In the genomic region with DNA sequence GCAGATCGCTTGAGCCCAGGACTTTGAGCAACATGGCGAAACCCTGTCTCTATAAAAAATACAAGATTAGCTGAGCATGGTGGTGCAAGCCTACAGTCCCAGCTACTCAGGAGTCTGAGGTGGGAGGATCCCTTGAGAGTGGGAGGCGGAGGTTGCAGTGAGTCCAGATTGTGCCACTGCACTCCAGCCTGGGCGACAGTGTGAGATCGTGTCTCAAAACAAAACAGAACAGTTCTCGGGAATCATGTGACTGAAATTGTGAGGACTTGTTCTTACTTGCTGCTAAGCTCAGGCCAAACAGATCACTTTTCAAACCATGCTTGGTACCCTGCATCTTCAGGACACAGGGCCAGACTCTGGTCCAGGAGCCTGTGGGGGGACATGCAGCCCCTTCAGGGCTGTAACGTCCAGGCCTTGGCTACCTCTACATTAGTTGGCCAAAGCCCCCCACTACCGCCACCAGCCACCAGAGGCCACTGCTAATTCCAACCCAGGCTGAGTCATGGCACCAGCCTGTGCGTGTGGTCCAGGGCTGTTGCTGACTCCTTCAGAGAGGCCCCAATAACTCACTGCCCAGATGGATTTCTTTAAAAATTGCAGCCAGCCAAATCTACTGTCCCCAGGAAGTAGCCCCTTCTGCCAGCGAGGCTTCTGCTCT, we compare ENCODE assay signal across 9 cellular contexts. TPM values are rescaled to one million over a fixed set of nuclear protein-coding genes. Genes with fewer than 3 reads are reported as not detected.
A peak's percentile ranks its signal among the peaks of the same experiment; 100 is the strongest.
DNase-seq lines count a peak whose midpoint lies in the region; ATAC-seq, FAIRE-seq and TF ChIP-seq lines count a peak whose summit lies in the region.
"Had no signal": no experiment of that assay in that cellular context is flagged by ENCODE, and none has a peak within 500 bp of the region (broad histone marks: within the 10 kb centered on the region; RNA-seq: fewer than 3 reads in every experiment).

No MANE protein-coding gene starts in this region.

- TF ChIP-seq CTCF in activated B cell treated with CpG ODN at 0.5 μM for 24 hours (IDR thresholded peaks at IDR 0.05), result no peak
- peak; percentile 73 to 81 for TF ChIP-seq CTCF in endothelial cell of umbilical vein (IDR thresholded peaks at IDR 0.05; ENCODE audit: extremely low read depth in 1 of 2, insufficient read depth in 1 of 2, low read depth in 1 of 2, low read length in 2 of 2)
- no peak for TF ChIP-seq CTCF in omental fat pad (IDR thresholded peaks at IDR 0.05)

- intact Hi-C loops in activated B cell treated with CpG ODN at 0.5 μM for 24 hours (cut with micrococcal nuclease) (no loop called here), endothelial cell of umbilical vein (cut with micrococcal nuclease) (loop anchor here (1.0 kb wide), 1 partner anchor 20 kb away; no protein-coding TSS in a partner anchor)

- H3K9me3 Mint-ChIP-seq in activated B cell treated with CpG ODN at 0.5 μM for 24 hours, result no peaks in the 10 kb centered on the region

- no peaks in the 10 kb centered on the region for H4K20me1 ChIP-seq in endothelial cell of umbilical vein (replicated peaks; ENCODE audit: control insufficient read depth, extremely low read depth, insufficient read depth, low read length)

- DNase-seq in GM04504 (ENCODE audit: low read depth), result peak; percentile 46
- DNase-seq in HuH-7 (ENCODE audit: low spot score), result peak; percentile 51
- no peak for DNase-seq in activated B cell treated with CpG ODN at 0.5 μM for 24 hours
- peak; percentile 49 for DNase-seq in endothelial cell of umbilical vein (ENCODE audit: low read depth, low spot score)
- DNase-seq in omental fat pad (ENCODE audit: low spot score), result no peak

- H3K4me3 Mint-ChIP-seq in activated B cell treated with CpG ODN at 0.5 μM for 24 hours, result no peak overlapping the region

- peaks cover 11% of the 10 kb centered on the region for H3K27me3 Mint-ChIP-seq in activated B cell treated with CpG ODN at 0.5 μM for 24 hours

- peak; percentile 68 for ATAC-seq in activated B cell treated with CpG ODN at 0.5 μM for 24 hours (ENCODE audit: low read depth)
- ATAC-seq in omental fat pad (ENCODE audit: low FRiP score), result peak; percentile 10
- no peak for ATAC-seq in HG03097 (IDR thresholded peaks at IDR 0.05; ENCODE audit: low FRiP score, unreplicated experiment)
- no peak for ATAC-seq in GM19455 (IDR thresholded peaks at IDR 0.05; ENCODE audit: unreplicated experiment)
- no peak for ATAC-seq in HG03354 (IDR thresholded peaks at IDR 0.05; ENCODE audit: poor library complexity, severe bottlenecking, unreplicated experiment)

- no peaks in the 10 kb centered on the region for H3K36me3 ChIP-seq in endothelial cell of umbilical vein (ENCODE audit: control insufficient read depth in 2 of 2, extremely low read depth in 1 of 2, insufficient read depth in 2 of 2, low read length in 2 of 2)

- H3K27ac ChIP-seq in endothelial cell of umbilical vein (ENCODE audit: insufficient read depth, low read depth, low read length), result no peak overlapping the region
- H3K27ac ChIP-seq: SK-N-MC had no signal

- H2AFZ ChIP-seq in endothelial cell of umbilical vein (ENCODE audit: low read depth, low read length), result no peak overlapping the region

- H3K9me1 ChIP-seq in endothelial cell of umbilical vein (replicated peaks; ENCODE audit: control insufficient read depth, extremely low read depth, insufficient read depth, low read length), result no peaks in the 10 kb centered on the region

- no peaks in the 10 kb centered on the region for H3K79me2 ChIP-seq in endothelial cell of umbilical vein (ENCODE audit: control insufficient read depth, insufficient read depth, low read length)

- no peak for TF ChIP-seq POLR2A in endothelial cell of umbilical vein (IDR thresholded peaks at IDR 0.05; ENCODE audit: low read depth, low read length)

- H3K4me2 ChIP-seq in endothelial cell of umbilical vein (ENCODE audit: insufficient read depth, low read length), result no peak overlapping the region

- POLR2A ChIA-PET in activated B cell treated with CpG ODN at 0.5 μM for 24 hours (lab: Charles Lee), result no interaction called here
- POLR2A ChIA-PET in endothelial cell of umbilical vein (lab: Charles Lee), result no interaction called here

- H3K4me1 Mint-ChIP-seq in activated B cell treated with CpG ODN at 0.5 μM for 24 hours, result no peaks in the 10 kb centered on the region

- no peaks in the 10 kb centered on the region for H3K36me3 Mint-ChIP-seq in activated B cell treated with CpG ODN at 0.5 μM for 24 hours (ENCODE audit: low read depth)

- no TSS peak for BruUV-seq in endothelial cell of umbilical vein (replicated peaks; lab: Mats Ljungman, UMichigan)

- H3K9me3 ChIP-seq in endothelial cell of umbilical vein (replicated peaks; ENCODE audit: control insufficient read depth, insufficient read depth, low read length), result no peaks in the 10 kb centered on the region

- no peak overlapping the region for H3K4me3 ChIP-seq in endothelial cell of umbilical vein (replicated peaks in 1 of 3; ENCODE audit: insufficient read depth in 1 of 3, low read depth in 1 of 3, low read length in 3 of 3)
- H3K4me3 ChIP-seq: SK-N-MC had no signal

- no peak overlapping the region for H3K9ac ChIP-seq in endothelial cell of umbilical vein (replicated peaks; ENCODE audit: extremely low read depth, insufficient read depth, low read length)

- dilution Hi-C loops in endothelial cell of umbilical vein (cut with MboI; ENCODE audit: extremely low pct_ligation_motif_present, low sequenced_read_pairs), result no loop called here

- H3K27ac Mint-ChIP-seq in activated B cell treated with CpG ODN at 0.5 μM for 24 hours, result no peak overlapping the region

- CTCF ChIA-PET in activated B cell treated with CpG ODN at 0.5 μM for 24 hours (lab: Charles Lee) (no interaction called here), endothelial cell of umbilical vein (lab: Charles Lee) (interaction anchor here (1.2 to 5.5 kb wide), 3 partner anchors 11 to 34 kb away, joined by 3 to 43 read pairs (median 6); a partner anchor contains a TSS)

- peak; percentile 77 for FAIRE-seq in endothelial cell of umbilical vein (lab: Jason Lieb, UNC)

- peaks cover 8% of the 10 kb centered on the region for H3K4me1 ChIP-seq in endothelial cell of umbilical vein (ENCODE audit: control insufficient read depth, extremely low read depth, insufficient read depth, low read length)

- no peaks in the 10 kb centered on the region for H3K27me3 ChIP-seq in endothelial cell of umbilical vein (ENCODE audit: control insufficient read depth in 2 of 2, insufficient read depth in 2 of 2, low read length in 2 of 2)

TF ChIP-seq in endothelial cell of umbilical vein, 7 proteins besides CTCF, POLR2A, EP300 and RAD21:
- TF ChIP-seq FOS (IDR thresholded peaks at IDR 0.05; ENCODE audit: borderline replicate concordance, insufficient read depth, low read length) (peak; percentile 59), POLR2AphosphoS5 (IDR thresholded peaks at IDR 0.05; ENCODE audit: insufficient read depth, low read depth, low read length) (no peak), JUN (IDR thresholded peaks at IDR 0.05; ENCODE audit: borderline replicate concordance, insufficient read depth, insufficient read length, low read depth) (peak; percentile 23), EZH2 (IDR thresholded peaks at IDR 0.05; ENCODE audit: borderline replicate concordance, low read depth, low read length, severe bottlenecking) (no peak), MYC (IDR thresholded peaks at IDR 0.05; ENCODE audit: low read depth, low read length) (no peak), GATA2 (IDR thresholded peaks at IDR 0.05; ENCODE audit: insufficient read depth, insufficient read length, low read depth, low read length) (no peak)
- TF ChIP-seq, protein P1, sequence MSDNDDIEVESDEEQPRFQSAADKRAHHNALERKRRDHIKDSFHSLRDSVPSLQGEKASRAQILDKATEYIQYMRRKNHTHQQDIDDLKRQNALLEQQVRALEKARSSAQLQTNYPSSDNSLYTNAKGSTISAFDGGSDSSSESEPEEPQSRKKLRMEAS (IDR thresholded peaks at IDR 0.05; ENCODE audit: insufficient read depth, insufficient read length), result no peak

RNA-seq across cellular contexts. Expression of a gene that starts 33.4 kb away (rescaled TPM):
- total RNA-seq in activated B cell treated with CpG ODN at 0.5 μM for 24 hours (not detected in 2 replicates), endothelial cell of umbilical vein (not detected in 2 replicates), omental fat pad (under 1 TPM; 0.28 to 0.56 (median 0.40) TPM)
- polyA plus RNA-seq in endothelial cell of umbilical vein, result not detected in 2 replicates
- 0.04 TPM in 1 of 2 replicates, not detected in the other for polyA plus RNA-seq in endothelial cell of umbilical vein (2011; cell fraction: cytosol; rRNA removed)
- 0.07 TPM in 1 of 2 replicates, not detected in the other for polyA plus RNA-seq in endothelial cell of umbilical vein (2011; cell fraction: nucleus; rRNA removed)
- not detected in 2 replicates for polyA plus RNA-seq in endothelial cell of umbilical vein (2012)
- polyA minus RNA-seq in endothelial cell of umbilical vein, result not detected in 2 replicates
- polyA minus RNA-seq in endothelial cell of umbilical vein (2011; cell fraction: cytosol; rRNA and poly(A)+ RNA removed), result not detected
- polyA minus RNA-seq in endothelial cell of umbilical vein (2011; cell fraction: nucleus; rRNA and poly(A)+ RNA removed), result not detected in 2 replicates

RNA-seq across cellular contexts. Expression of a gene that starts 33.7 kb away (rescaled TPM):
- 61.7 and 69.4 TPM in 2 replicates for total RNA-seq in activated B cell treated with CpG ODN at 0.5 μM for 24 hours
- 203 and 238 TPM in 2 replicates for total RNA-seq in endothelial cell of umbilical vein
- polyA plus RNA-seq in endothelial cell of umbilical vein, result 405 and 406 TPM in 2 replicates
- 757 and 765 TPM in 2 replicates for polyA plus RNA-seq in endothelial cell of umbilical vein (2011; cell fraction: cytosol; rRNA removed)
- polyA plus RNA-seq in endothelial cell of umbilical vein (2011; cell fraction: nucleus; rRNA removed), result 162 and 233 TPM in 2 replicates
- 431 and 445 TPM in 2 replicates for polyA plus RNA-seq in endothelial cell of umbilical vein (2012)
- 228 and 317 TPM in 2 replicates for polyA minus RNA-seq in endothelial cell of umbilical vein
- polyA minus RNA-seq in endothelial cell of umbilical vein (2011; cell fraction: cytosol; rRNA and poly(A)+ RNA removed), result 31.7 TPM
- 43.1 and 61.9 TPM in 2 replicates for polyA minus RNA-seq in endothelial cell of umbilical vein (2011; cell fraction: nucleus; rRNA and poly(A)+ RNA removed)
- 100 to 1,000 TPM; 271 to 717 (median 546) TPM for total RNA-seq in omental fat pad

RNA-seq across cellular contexts. Expression of a gene that starts 34.1 kb away (rescaled TPM):
- 35.0 and 35.3 TPM in 2 replicates for total RNA-seq in activated B cell treated with CpG ODN at 0.5 μM for 24 hours
- total RNA-seq in endothelial cell of umbilical vein, result 21.7 and 22.6 TPM in 2 replicates
- 25.7 and 29.6 TPM in 2 replicates for polyA plus RNA-seq in endothelial cell of umbilical vein
- 29.9 and 30.6 TPM in 2 replicates for polyA plus RNA-seq in endothelial cell of umbilical vein (2011; cell fraction: cytosol; rRNA removed)
- polyA plus RNA-seq in endothelial cell of umbilical vein (2011; cell fraction: nucleus; rRNA removed), result 11.3 and 13.2 TPM in 2 replicates
- 13.3 and 17.7 TPM in 2 replicates for polyA plus RNA-seq in endothelial cell of umbilical vein (2012)
- polyA minus RNA-seq in endothelial cell of umbilical vein, result 5.1 and 5.4 TPM in 2 replicates
- 3.7 TPM for polyA minus RNA-seq in endothelial cell of umbilical vein (2011; cell fraction: cytosol; rRNA and poly(A)+ RNA removed)
- 2.6 and 4.0 TPM in 2 replicates for polyA minus RNA-seq in endothelial cell of umbilical vein (2011; cell fraction: nucleus; rRNA and poly(A)+ RNA removed)
- total RNA-seq in omental fat pad, result 10 to 100 TPM in 1 of 4 donors, 1 to 10 TPM in 3; 7.0 to 11.2 (median 9.2) TPM

Comparison
In these comparisons a context has a peak if more than half of its experiments do, and no peak if none do; other contexts are left out.
1. DNase-seq: peak in GM04504 (single experiment), HuH-7 (single experiment) and endothelial cell of umbilical vein (single experiment); none in activated B cell treated with CpG ODN at 0.5 μM for 24 hours (single experiment) and omental fat pad (single experiment).
2. ATAC-seq: peak in activated B cell treated with CpG ODN at 0.5 μM for 24 hours (single experiment) and omental fat pad (single experiment); none in HG03097 (single experiment), GM19455 (single experiment) and HG03354 (single experiment).
3. CTCF ChIP-seq: peak in endothelial cell of umbilical vein (2 of 2); none in activated B cell treated with CpG ODN at 0.5 μM for 24 hours (single experiment) and omental fat pad (0 of 3).